30 cellular contexts compared by ENCODE assay signal in the genomic region with DNA sequence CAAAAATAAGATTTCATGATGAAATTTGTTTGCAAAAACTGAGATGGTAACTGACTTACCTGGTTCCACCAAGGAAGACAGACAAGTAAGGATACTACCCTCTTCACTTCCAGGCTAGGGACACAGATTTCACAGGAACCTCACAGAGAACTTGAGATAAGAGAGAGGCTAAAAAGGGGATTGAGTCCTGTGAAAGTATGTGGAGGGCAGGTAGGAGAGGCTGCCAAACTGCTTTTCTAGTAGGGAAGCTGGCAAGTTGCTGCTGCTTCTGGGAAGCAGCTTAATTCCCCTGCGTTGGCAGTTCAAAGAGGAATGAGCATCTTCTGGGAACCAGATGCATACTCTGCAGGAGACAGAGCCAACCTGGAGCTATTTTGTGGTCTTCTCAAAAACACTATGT.
"Had no signal": no experiment of that assay in that cellular context is flagged by ENCODE, and none has a peak within 500 bp of the region (broad histone marks: within the 10 kb centered on the region; RNA-seq: fewer than 3 reads in every experiment).

No MANE protein-coding gene starts in this region.

- H3K9me3 Mint-ChIP-seq: nephron progenitor cell; neural crest cell; stimulated activated memory B cell treated with anti-CD40 and anti-IgM and Interleukin-4, amounts not matched to agents 10 μg/mL and 1 μg/mL and 100 μg/mL, for 72 hours; stimulated activated naive CD8-positive, alpha-beta T cell treated with anti-CD3 and anti-CD28 coated beads, Interleukin-15, amount 100 ng/mL, for 72 hours; type B pancreatic cell had no signal

- DNase-seq: naive B cell; naive thymus-derived CD8-positive, alpha-beta T cell; nephron progenitor cell; occipital lobe; ovary; posterior cingulate gyrus; psoas muscle; right cardiac atrium; right lobe of liver; spleen; stimulated activated CD4-positive, alpha-beta T cell treated with anti-CD3 and anti-CD28 coated beads, Interleukin-12 subunit alpha, Interleukin-12 subunit beta, amount 100 ng/mL, for 4 hours; stimulated activated CD4-positive, alpha-beta T cell treated with anti-CD3 and anti-CD28 coated beads, Interleukin-1b, Interleukin-23, amount 100 ng/mL, for 48 hours; stimulated activated CD4-positive, alpha-beta T cell treated with anti-CD3 and anti-CD28 coated beads, Interleukin-4, amount 100 ng/mL, for 1 hour; stimulated activated CD4-positive, alpha-beta T cell treated with anti-CD3 and anti-CD28 coated beads, Interleukin-4, amount 100 ng/mL, for 4 hours; stimulated activated CD8-positive, alpha-beta memory T cell treated with anti-CD3 and anti-CD28 coated beads, Interleukin-4, amount 100 ng/mL, for 48 hours; stimulated activated naive CD4-positive, alpha-beta T cell; stimulated activated naive CD8-positive, alpha-beta T cell treated with anti-CD3 and anti-CD28 coated beads, Interleukin-15, amount 100 ng/mL, for 72 hours; stimulated activated naive CD8-positive, alpha-beta T cell treated with anti-CD3 and anti-CD28 coated beads, Interleukin-15, Interleukin-2, amounts not matched to agents 100 U/mL and 50 U/mL, for 24 hours; tibial artery; transverse colon had no signal

- H3K36me3 ChIP-seq: ovary, right lobe of liver, spleen, thoracic aorta, tibial artery, transverse colon, vagina had no signal

- H2AFZ ChIP-seq: parathyroid adenoma had no signal

- H3K4me2 ChIP-seq: smooth muscle cell had no signal

- H3K9me3 ChIP-seq: ovary, psoas muscle, right lobe of liver, spleen, thoracic aorta, tibial artery, transverse colon, vagina had no signal

- H3K27ac ChIP-seq: ovary, parathyroid adenoma, psoas muscle, right lobe of liver, skin epidermis, spleen, thoracic aorta, tibial artery, transverse colon, vagina had no signal

- H3K27me3 ChIP-seq: ovary, right lobe of liver, spleen, tibial artery, transverse colon, vagina had no signal

- H3K4me1 Mint-ChIP-seq: naive B cell; naive thymus-derived CD8-positive, alpha-beta T cell; neural crest cell; stimulated activated memory B cell treated with anti-CD40 and anti-IgM and Interleukin-4, amounts not matched to agents 10 μg/mL and 1 μg/mL and 100 μg/mL, for 72 hours; stimulated activated naive CD8-positive, alpha-beta T cell treated with anti-CD3 and anti-CD28 coated beads, Interleukin-15, amount 100 ng/mL, for 72 hours had no signal

- H3K36me3 Mint-ChIP-seq: naive B cell; naive thymus-derived CD8-positive, alpha-beta T cell; natural killer cell treated with Interleukin-12 subunit alpha and Interleukin-12 subunit beta and Interleukin-15 and Interleukin-18, amount 100 ng/mL, for 72 hours; stimulated activated memory B cell treated with anti-CD40 and anti-IgM and Interleukin-4, amounts not matched to agents 10 μg/mL and 1 μg/mL and 100 μg/mL, for 72 hours; type B pancreatic cell had no signal

- H3K27me3 Mint-ChIP-seq: natural killer cell treated with Interleukin-12 subunit alpha and Interleukin-12 subunit beta and Interleukin-15 and Interleukin-18, amount 100 ng/mL, for 72 hours; stimulated activated memory B cell treated with anti-CD40 and anti-IgM and Interleukin-4, amounts not matched to agents 10 μg/mL and 1 μg/mL and 100 μg/mL, for 72 hours; type B pancreatic cell had no signal

- ATAC-seq: naive thymus-derived CD8-positive, alpha-beta T cell; natural killer cell treated with Interleukin-12 subunit alpha and Interleukin-12 subunit beta and Interleukin-15 and Interleukin-18, amount 100 ng/mL, for 72 hours; psoas muscle; right cardiac atrium; right lobe of liver; stimulated activated memory B cell treated with anti-CD40 and anti-IgM and Interleukin-4, amounts not matched to agents 10 μg/mL and 1 μg/mL and 100 μg/mL, for 72 hours; stimulated activated naive CD8-positive, alpha-beta T cell treated with anti-CD3 and anti-CD28 coated beads, Interleukin-15, amount 100 ng/mL, for 72 hours; stimulated activated naive CD8-positive, alpha-beta T cell treated with anti-CD3 and anti-CD28 coated beads, Interleukin-15, Interleukin-2, amounts not matched to agents 100 U/mL and 50 U/mL, for 24 hours had no signal

- H3K4me3 ChIP-seq: ovary, psoas muscle, right lobe of liver, skin epidermis, smooth muscle cell, spleen, thoracic aorta, tibial artery, transverse colon, vagina had no signal

- H3K27ac Mint-ChIP-seq: naive B cell; naive thymus-derived CD8-positive, alpha-beta T cell; natural killer cell treated with Interleukin-12 subunit alpha and Interleukin-12 subunit beta and Interleukin-15 and Interleukin-18, amount 100 ng/mL, for 72 hours; nephron progenitor cell; progenitor cell of endocrine pancreas; stimulated activated memory B cell treated with anti-CD40 and anti-IgM and Interleukin-4, amounts not matched to agents 10 μg/mL and 1 μg/mL and 100 μg/mL, for 72 hours; stimulated activated naive CD8-positive, alpha-beta T cell treated with anti-CD3 and anti-CD28 coated beads, Interleukin-15, amount 100 ng/mL, for 72 hours; type B pancreatic cell had no signal

- H3K9ac ChIP-seq: parathyroid adenoma had no signal

- H3K4me1 ChIP-seq: parathyroid adenoma, psoas muscle, right lobe of liver, spleen, tibial artery, transverse colon, vagina had no signal

- H3K4me3 Mint-ChIP-seq: naive B cell; naive thymus-derived CD8-positive, alpha-beta T cell; natural killer cell treated with Interleukin-12 subunit alpha and Interleukin-12 subunit beta and Interleukin-15 and Interleukin-18, amount 100 ng/mL, for 72 hours; nephron progenitor cell; neural crest cell; stimulated activated memory B cell treated with anti-CD40 and anti-IgM and Interleukin-4, amounts not matched to agents 10 μg/mL and 1 μg/mL and 100 μg/mL, for 72 hours; stimulated activated naive CD8-positive, alpha-beta T cell treated with anti-CD3 and anti-CD28 coated beads, Interleukin-15, amount 100 ng/mL, for 72 hours; type B pancreatic cell had no signal

- H3K79me2 ChIP-seq: parathyroid adenoma had no signal
